Comparison of ENCODE assay signal across 8 cellular contexts in the genomic region with DNA sequence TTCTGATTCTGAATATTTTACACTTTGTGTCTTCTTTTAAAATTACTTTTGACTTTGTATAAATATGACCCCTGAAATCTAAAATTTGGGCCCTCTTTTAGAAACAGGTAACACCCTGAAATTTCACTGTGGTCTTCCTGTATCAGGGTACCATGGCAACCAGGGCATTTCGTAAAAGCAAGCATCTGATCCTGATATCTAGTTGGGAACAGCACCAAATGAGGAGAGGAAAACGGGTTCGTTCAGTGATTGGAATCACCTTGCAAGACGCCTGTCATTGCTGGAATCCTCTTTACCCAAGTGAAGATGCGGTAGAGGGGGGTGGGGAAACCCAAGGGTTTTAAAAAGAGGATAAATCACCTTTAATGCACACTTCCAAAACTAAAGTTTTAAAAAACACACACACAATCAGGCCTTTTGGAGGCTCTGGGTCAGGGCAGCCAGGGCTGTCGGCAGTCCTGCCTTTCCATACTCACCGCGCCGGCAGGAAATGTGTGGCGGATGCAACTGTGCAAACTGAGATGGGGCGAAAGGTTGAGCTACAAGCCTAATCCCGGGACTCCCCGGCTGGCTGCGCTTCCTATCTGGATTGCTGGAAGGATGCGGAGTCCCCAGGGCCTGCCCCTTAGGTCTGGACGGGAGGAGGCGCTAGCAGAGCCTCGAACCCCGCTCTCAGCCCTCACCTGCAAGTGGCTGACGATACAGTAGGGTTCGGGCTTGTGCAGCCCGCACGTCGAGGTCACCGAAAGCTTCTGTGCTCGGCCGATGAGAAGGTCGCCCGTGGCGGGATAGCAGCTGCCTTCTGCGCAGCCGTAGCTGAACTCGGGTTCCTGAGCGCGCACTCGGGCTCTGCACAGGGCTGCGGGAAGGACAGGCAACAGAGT. TPM values are rescaled to one million over a fixed set of nuclear protein-coding genes. Genes with fewer than 3 reads are reported as not detected.
A peak's percentile ranks its signal among the peaks of the same experiment; 100 is the strongest.
DNase-seq lines count a peak whose midpoint lies in the region; ATAC-seq, FAIRE-seq and TF ChIP-seq lines count a peak whose summit lies in the region.

No MANE protein-coding gene starts in this region.

- H3K27me3 ChIP-seq in astrocyte (ENCODE audit: insufficient read depth, low read length) (no peaks in the 10 kb centered on the region), iPS-15b (ENCODE audit: control insufficient read depth, insufficient read depth, low read length) (peaks cover 43% of the 10 kb centered on the region), skeletal muscle tissue (ENCODE audit: control insufficient read depth in 3 of 3, insufficient read depth in 3 of 3, low read length in 3 of 3) (peaks cover 16 to 25% (median 24%) of the 10 kb centered on the region in 3 donors)

- H3K9ac ChIP-seq in astrocyte (ENCODE audit: low read length) (peak overlapping the region; percentile 95), iPS-15b (ENCODE audit: low read depth, low read length) (peak overlapping the region; percentile 18), skeletal muscle tissue (ENCODE audit: low read depth in 1 of 3, low read length in 3 of 3) (peak overlapping the region in 2 of 3 donors; percentile 65 to 73)

- no peaks in the 10 kb centered on the region for H3K27me3 Mint-ChIP-seq in astrocyte (ENCODE audit: low read depth, unreplicated experiment)

- FAIRE-seq in astrocyte (lab: Jason Lieb, UNC) = no peak

- H3K9me3 ChIP-seq in astrocyte (ENCODE audit: insufficient read depth, low read depth, low read length) = no peaks in the 10 kb centered on the region
- H3K9me3 ChIP-seq in iPS-15b (ENCODE audit: control insufficient read depth, insufficient read depth, low read length) = no peaks in the 10 kb centered on the region
- H3K9me3 ChIP-seq in skeletal muscle tissue (ENCODE audit: control insufficient read depth in 3 of 3, low read length in 3 of 3) = no peaks in the 10 kb centered on the region

- peak overlapping the region; percentile 98 for H3K4me3 Mint-ChIP-seq in astrocyte (ENCODE audit: unreplicated experiment)

- H2AFZ ChIP-seq in astrocyte (ENCODE audit: low read depth, low read length) = no peak overlapping the region

- H3K27ac ChIP-seq in astrocyte (ENCODE audit: low read depth, low read length) (peak overlapping the region; percentile 91), skeletal muscle tissue (ENCODE audit: low read depth, low read length) (peak overlapping the region; percentile 66)

- peak overlapping the region; percentile 90 for H3K4me3 ChIP-seq in astrocyte (ENCODE audit: insufficient read depth, low read depth, low read length)
- peak overlapping the region; percentile 76 for H3K4me3 ChIP-seq in iPS-15b (ENCODE audit: low read depth, low read length)
- peak overlapping the region; percentile 75 to 78 (median 77) for H3K4me3 ChIP-seq in skeletal muscle tissue (ENCODE audit: low read length in 3 of 3)

- ATAC-seq in GM19467 (IDR thresholded peaks at IDR 0.05; ENCODE audit: unreplicated experiment) = no peak

- peak overlapping the region; percentile 98 for H3K27ac Mint-ChIP-seq in astrocyte (ENCODE audit: unreplicated experiment)

- peak; percentile 57 for DNase-seq in activated CD8-positive, alpha-beta memory T cell treated with anti-CD3 and anti-CD28 coated beads for 24 hours
- DNase-seq in activated CD8-positive, alpha-beta memory T cell treated with anti-CD3 and anti-CD28 coated beads, Interleukin-2, amount 50 U/mL, for 4 hours = no peak
- DNase-seq in astrocyte (ENCODE audit: low read depth) (no peak), COLO829 (ENCODE audit: low spot score) (no peak)
- DNase-seq in stimulated activated naive CD4-positive, alpha-beta T cell treated with Interleukin-2 at 50 U/mL for 16 hours (lab: John Stamatoyannopoulos, UW) = no peak

- no peak for TF ChIP-seq CTCF in astrocyte (IDR thresholded peaks at IDR 0.05; ENCODE audit: insufficient read depth, low read depth, low read length)

- no peaks in the 10 kb centered on the region for H3K9me3 Mint-ChIP-seq in astrocyte (ENCODE audit: unreplicated experiment)

- peaks cover 13% of the 10 kb centered on the region for H4K20me1 ChIP-seq in astrocyte (ENCODE audit: insufficient read depth, low read length)

- peaks cover 56% of the 10 kb centered on the region for H3K79me2 ChIP-seq in astrocyte (ENCODE audit: insufficient read depth, low read length)

- peaks cover 15% of the 10 kb centered on the region for H3K36me3 Mint-ChIP-seq in astrocyte (ENCODE audit: low read depth, unreplicated experiment)

- H3K4me2 ChIP-seq in astrocyte (ENCODE audit: low read length) = peak overlapping the region; percentile 95

- H3K4me1 ChIP-seq in astrocyte (ENCODE audit: insufficient read depth, low read length) (peaks cover 62% of the 10 kb centered on the region), iPS-15b (ENCODE audit: control insufficient read depth, insufficient read depth, low read length) (peaks cover 10% of the 10 kb centered on the region), skeletal muscle tissue (ENCODE audit: control insufficient read depth in 3 of 3, insufficient read depth in 3 of 3, low read length in 3 of 3) (peaks cover 19 to 28% (median 23%) of the 10 kb centered on the region in 3 donors)

- H3K4me1 Mint-ChIP-seq in astrocyte (ENCODE audit: low read depth, unreplicated experiment) = peaks cover 39% of the 10 kb centered on the region

- peaks cover 38% of the 10 kb centered on the region for H3K36me3 ChIP-seq in astrocyte (ENCODE audit: insufficient read depth, low read length)
- no peaks in the 10 kb centered on the region for H3K36me3 ChIP-seq in iPS-15b (ENCODE audit: control insufficient read depth, insufficient read depth, low read length)
- no peaks in the 10 kb centered on the region for H3K36me3 ChIP-seq in skeletal muscle tissue (ENCODE audit: control insufficient read depth in 3 of 3, insufficient read depth in 3 of 3, low read length in 3 of 3)

RNA-seq across cellular contexts. Expression of gene LAMB1, which starts 1.8 kb away (rescaled TPM):
- total RNA-seq in astrocyte (403 and 411 TPM in 2 replicates), skeletal muscle tissue (195 TPM)

Comparison
In these comparisons a context has a peak if more than half of its experiments do, and no peak if none do; other contexts are left out.
1. H3K9ac ChIP-seq: peak in every context shown above with its lines; median percentile 95 in astrocyte; 69 in skeletal muscle tissue; 18 in iPS-15b.